Comparison of ENCODE assay signal across 19 cellular contexts in genomic region chr12:56236091-56236490, GRCh38. TPM values are rescaled to one million over a fixed set of nuclear protein-coding genes. Genes with fewer than 3 reads are reported as not detected.
DNase-seq lines count a peak whose midpoint lies in the region; ATAC-seq and TF ChIP-seq lines count a peak whose summit lies in the region.
"Had no signal": no experiment of that assay in that cellular context is flagged by ENCODE, and none has a peak within 500 bp of the region (broad histone marks: within the 10 kb centered on the region; RNA-seq: fewer than 3 reads in every experiment).

No MANE protein-coding gene starts in this region.

- 93% methylated on average over 6 of the region's 6 CpGs for WGBS in right cardiac atrium
- WGBS in body of pancreas, 2 donors = 60 to 63% methylated on average over 5 to 6 of the region's 6 CpGs

- no peaks in the 10 kb centered on the region for H3K4me1 ChIP-seq in right cardiac atrium (ENCODE audit: control insufficient read depth, insufficient read depth, low read length)
- peaks cover 43% of the 10 kb centered on the region for H3K4me1 ChIP-seq in body of pancreas
- H3K4me1 ChIP-seq: A549 had no signal

- no peak overlapping the region for H3K4me3 ChIP-seq in right cardiac atrium (ENCODE audit: low read length)
- H3K4me3 ChIP-seq in body of pancreas = no peak overlapping the region
- H3K4me3 ChIP-seq: A549, BLaER1, GM23338 had no signal

- peaks cover 9% of the 10 kb centered on the region for H3K36me3 Mint-ChIP-seq in progenitor cell of endocrine pancreas (ENCODE audit: insufficient read depth)

- H3K36me3 ChIP-seq in body of pancreas (replicated peaks in 1 of 2; ENCODE audit: insufficient read depth in 1 of 2, low read depth in 2 of 2) = no peaks in the 10 kb centered on the region

- intact Hi-C loops in Right ventricle myocardium inferior (cut with DNase I) = no loop called here
- intact Hi-C loops in right cardiac atrium (cut with DNase I) = no loop called here
- intact Hi-C loops in body of pancreas (cut with DNase I) = no loop called here

- peaks cover 12% of the 10 kb centered on the region for H3K4me1 Mint-ChIP-seq in progenitor cell of endocrine pancreas (ENCODE audit: low read depth)
- H3K4me1 Mint-ChIP-seq: CD14-positive monocyte; CD4-positive, alpha-beta memory T cell had no signal

- H3K27ac ChIP-seq in right cardiac atrium (ENCODE audit: low read length) (no peak overlapping the region), body of pancreas (peak overlapping the region in 3 of 4 donors; percentile 71 to 74 (median 73))
- H3K27ac ChIP-seq: 22Rv1, A549, BLaER1 had no signal

- TF ChIP-seq CTCF in body of pancreas (IDR thresholded peaks at IDR 0.05) (no peak), progenitor cell of endocrine pancreas (IDR thresholded peaks at IDR 0.05; ENCODE audit: unreplicated experiment) (no peak)

- peak in 1 of 3 donors; percentile 12 for TF ChIP-seq POLR2A in body of pancreas (IDR thresholded peaks at IDR 0.05)

- no peak for ATAC-seq in Right ventricle myocardium inferior
- ATAC-seq in right cardiac atrium = no peak
- peak; percentile 56 for ATAC-seq in body of pancreas
- ATAC-seq: GM23338, HCT116 had no signal

- H3K9me3 ChIP-seq in right cardiac atrium (ENCODE audit: control insufficient read depth, low read length) = no peaks in the 10 kb centered on the region
- no peaks in the 10 kb centered on the region for H3K9me3 ChIP-seq in body of pancreas
- H3K9me3 ChIP-seq: A549, BLaER1 had no signal

- DNase-seq in Right ventricle myocardium inferior (ENCODE audit: missing footprints) (peak; percentile 7), right cardiac atrium (no peak), body of pancreas (peak; percentile 59 to 87 (median 78)), progenitor cell of endocrine pancreas (ENCODE audit: low spot score, unreplicated experiment) (no peak), hepatic stellate cell (ENCODE audit: low spot score) (no peak), NCI-H82 treated with DMSO at 0.1 percent for 48 hours (lab: John Stamatoyannopoulos, UW; ENCODE audit: unreplicated experiment) (no peak)
- DNase-seq: AML-193; Calu3; CD4-positive, alpha-beta memory T cell; DMS79 treated with DMSO at 0.1 percent for 48 hours; GF-D8; HFFc6; KBM-7 had no signal

- H3K4me3 Mint-ChIP-seq in progenitor cell of endocrine pancreas (ENCODE audit: low read depth) = no peak overlapping the region
- H3K4me3 Mint-ChIP-seq: CD14-positive monocyte; CD4-positive, alpha-beta memory T cell; GM23338; HFFc6 had no signal

- H3K27me3 Mint-ChIP-seq in progenitor cell of endocrine pancreas = no peaks in the 10 kb centered on the region
- H3K27me3 Mint-ChIP-seq: CD4-positive, alpha-beta memory T cell had no signal

- H3K27me3 ChIP-seq in right cardiac atrium (ENCODE audit: control insufficient read depth, insufficient read depth) (no peaks in the 10 kb centered on the region), body of pancreas (no peaks in the 10 kb centered on the region)
- H3K27me3 ChIP-seq: BLaER1 had no signal

- peak overlapping the region; percentile 64 for H3K27ac Mint-ChIP-seq in progenitor cell of endocrine pancreas
- H3K27ac Mint-ChIP-seq: GM23338, HFFc6 had no signal

- no peaks in the 10 kb centered on the region for H3K9me3 Mint-ChIP-seq in progenitor cell of endocrine pancreas (ENCODE audit: low read depth)
- H3K9me3 Mint-ChIP-seq: CD14-positive monocyte; CD4-positive, alpha-beta memory T cell; GM23338; HFFc6 had no signal

RNA-seq across cellular contexts. Expression of gene SLC39A5, which starts 6.2 kb away (rescaled TPM):
- total RNA-seq in Right ventricle myocardium inferior = not detected
- total RNA-seq in right cardiac atrium = under 1 TPM in 1 of 4 donors, not detected in 3; 0.49 TPM
- polyA plus RNA-seq in right cardiac atrium = 0.18 TPM
- 100 to 1,000 TPM; 306 to 333 TPM for total RNA-seq in body of pancreas
- 62.9 and 65.2 TPM in 2 replicates for total RNA-seq in progenitor cell of endocrine pancreas
- total RNA-seq: Calu3 had no signal
- polyA plus RNA-seq: CD4-positive, alpha-beta memory T cell had no signal

RNA-seq across cellular contexts. Expression of gene NABP2, which starts 11.9 kb away (rescaled TPM):
- total RNA-seq in Right ventricle myocardium inferior (22.2 TPM), right cardiac atrium (10 to 100 TPM; 20.2 to 26.0 (median 24.4) TPM), body of pancreas (10 to 100 TPM; 11.9 to 16.3 TPM), progenitor cell of endocrine pancreas (37.9 and 40.5 TPM in 2 replicates)
- 19.1 TPM for polyA plus RNA-seq in right cardiac atrium

RNA-seq across cellular contexts. Expression of gene RNF41, which starts 14.4 kb away (rescaled TPM):
- 53.8 TPM for total RNA-seq in Right ventricle myocardium inferior
- 10 to 100 TPM; 43.5 to 63.2 (median 47.0) TPM for total RNA-seq in right cardiac atrium
- polyA plus RNA-seq in right cardiac atrium = 17.4 TPM
- 10 to 100 TPM; 13.2 TPM for total RNA-seq in body of pancreas
- 50.0 and 50.8 TPM in 2 replicates for total RNA-seq in progenitor cell of endocrine pancreas

RNA-seq across cellular contexts. Expression of gene ANKRD52, which starts 22.1 kb away (rescaled TPM):
- 23.9 TPM for total RNA-seq in Right ventricle myocardium inferior
- total RNA-seq in right cardiac atrium = 10 to 100 TPM; 22.8 to 30.7 (median 25.6) TPM
- polyA plus RNA-seq in right cardiac atrium = 13.4 TPM
- total RNA-seq in body of pancreas = 10 to 100 TPM; 15.2 to 21.0 TPM
- total RNA-seq in progenitor cell of endocrine pancreas = 60.3 and 64.3 TPM in 2 replicates

RNA-seq across cellular contexts. Expression of gene COQ10A, which starts 30.7 kb away (rescaled TPM):
- total RNA-seq in Right ventricle myocardium inferior (130 TPM), right cardiac atrium (100 to 1,000 TPM in 3 of 4 donors, 10 to 100 TPM in 1; 98.5 to 166 (median 117) TPM), body of pancreas (10 to 100 TPM; 28.0 to 34.9 TPM), progenitor cell of endocrine pancreas (23.6 and 24.6 TPM in 2 replicates)
- 159 TPM for polyA plus RNA-seq in right cardiac atrium

Comparison
In these comparisons a context has a peak if more than half of its experiments do, and no peak if none do; other contexts are left out.
1. DNase-seq: peak in Right ventricle myocardium inferior (single experiment) and body of pancreas (4 of 4); none in right cardiac atrium (0 of 3), progenitor cell of endocrine pancreas (single experiment), hepatic stellate cell (single experiment) and NCI-H82 treated with DMSO at 0.1 percent for 48 hours (single experiment).
2. RNA of gene SLC39A5, which starts 6.2 kb away (total RNA-seq): 306 to 333 TPM in body of pancreas and 62.9 to 65.2 TPM in progenitor cell of endocrine pancreas; 0.49 TPM in right cardiac atrium and not detected in Right ventricle myocardium inferior (single experiment); every median in the first group is over 10 times any median in the second.